ENCODE assay signal across 24 cellular contexts in the genomic region with DNA sequence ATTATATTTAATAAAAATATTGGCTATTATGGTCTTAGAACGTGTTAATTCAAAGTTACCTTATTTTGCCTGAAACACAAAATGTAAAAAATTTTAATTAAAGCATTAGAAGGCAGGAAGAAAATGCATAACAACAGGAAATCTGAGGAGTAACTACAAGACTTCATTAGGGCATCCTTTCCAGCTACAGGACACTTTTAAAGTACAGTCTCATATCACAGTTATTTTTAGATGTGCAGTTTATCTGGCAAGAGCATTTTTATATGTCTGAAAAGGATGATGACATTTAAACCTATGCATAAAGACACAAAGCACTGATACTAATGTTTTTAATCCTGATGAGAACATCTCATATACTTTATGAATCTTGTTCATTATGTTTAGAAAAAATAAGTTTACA.
"Had no signal": no experiment of that assay in that cellular context is flagged by ENCODE, and none has a peak within 500 bp of the region (broad histone marks: within the 10 kb centered on the region; RNA-seq: fewer than 3 reads in every experiment).

No MANE protein-coding gene starts in this region.

- H3K27ac ChIP-seq: colonic mucosa, coronary artery, dorsolateral prefrontal cortex, epithelial cell of prostate, esophagus muscularis mucosa, esophagus squamous epithelium, foreskin keratinocyte, gastroesophageal sphincter had no signal

- H3K27me3 Mint-ChIP-seq: dendritic cell treated with granulocyte-macrophage colony-stimulating factor and Interleukin-4, amounts not matched to agents 40 ng/mL and 50 ng/mL, for 4 days; effector memory CD8-positive, alpha-beta T cell had no signal

- H3K4me1 Mint-ChIP-seq: endodermal cell had no signal

- DNase-seq: colonic mucosa; cortex of kidney; dermis blood vessel endothelial cell; dorsolateral prefrontal cortex; effector CD4-positive, alpha-beta T cell; effector CD8-positive, alpha-beta T cell; effector memory CD4-positive, alpha-beta T cell; effector memory CD8-positive, alpha-beta T cell; endodermal cell; erythroblast; esophagus squamous epithelium; foreskin fibroblast; foreskin keratinocyte; foreskin melanocyte; glutamatergic neuron; head of caudate nucleus; heart left ventricle; heart right ventricle had no signal

- H3K9me3 Mint-ChIP-seq: dendritic cell treated with granulocyte-macrophage colony-stimulating factor and Interleukin-4, amounts not matched to agents 40 ng/mL and 50 ng/mL, for 4 days; effector memory CD8-positive, alpha-beta T cell; endodermal cell had no signal

- H3K4me1 ChIP-seq: colonic mucosa, foreskin keratinocyte had no signal

- H3K4me3 ChIP-seq: colonic mucosa, coronary artery, dorsolateral prefrontal cortex, esophagus muscularis mucosa, esophagus squamous epithelium, gastroesophageal sphincter, heart left ventricle, heart right ventricle had no signal

- H3K4me3 Mint-ChIP-seq: dendritic cell treated with granulocyte-macrophage colony-stimulating factor and Interleukin-4, amounts not matched to agents 40 ng/mL and 50 ng/mL, for 4 days; effector memory CD8-positive, alpha-beta T cell; endodermal cell had no signal

- H3K27ac Mint-ChIP-seq: dendritic cell treated with granulocyte-macrophage colony-stimulating factor and Interleukin-4, amounts not matched to agents 40 ng/mL and 50 ng/mL, for 4 days; effector memory CD8-positive, alpha-beta T cell; endodermal cell had no signal

- H3K27me3 ChIP-seq: colonic mucosa, dorsolateral prefrontal cortex, esophagus muscularis mucosa, esophagus squamous epithelium, foreskin keratinocyte, gastroesophageal sphincter, heart left ventricle, heart right ventricle had no signal

- H3K36me3 ChIP-seq: colonic mucosa, esophagus muscularis mucosa, esophagus squamous epithelium, gastroesophageal sphincter, heart left ventricle, heart right ventricle had no signal

- H3K9me3 ChIP-seq: colonic mucosa, esophagus muscularis mucosa, esophagus squamous epithelium, gastroesophageal sphincter, heart left ventricle, heart right ventricle had no signal

- ATAC-seq: effector memory CD8-positive, alpha-beta T cell; esophagus mucosa; foreskin keratinocyte; gastroesophageal sphincter; heart left ventricle had no signal
